ENCODE assay signal across 16 cellular contexts in the genomic region with DNA sequence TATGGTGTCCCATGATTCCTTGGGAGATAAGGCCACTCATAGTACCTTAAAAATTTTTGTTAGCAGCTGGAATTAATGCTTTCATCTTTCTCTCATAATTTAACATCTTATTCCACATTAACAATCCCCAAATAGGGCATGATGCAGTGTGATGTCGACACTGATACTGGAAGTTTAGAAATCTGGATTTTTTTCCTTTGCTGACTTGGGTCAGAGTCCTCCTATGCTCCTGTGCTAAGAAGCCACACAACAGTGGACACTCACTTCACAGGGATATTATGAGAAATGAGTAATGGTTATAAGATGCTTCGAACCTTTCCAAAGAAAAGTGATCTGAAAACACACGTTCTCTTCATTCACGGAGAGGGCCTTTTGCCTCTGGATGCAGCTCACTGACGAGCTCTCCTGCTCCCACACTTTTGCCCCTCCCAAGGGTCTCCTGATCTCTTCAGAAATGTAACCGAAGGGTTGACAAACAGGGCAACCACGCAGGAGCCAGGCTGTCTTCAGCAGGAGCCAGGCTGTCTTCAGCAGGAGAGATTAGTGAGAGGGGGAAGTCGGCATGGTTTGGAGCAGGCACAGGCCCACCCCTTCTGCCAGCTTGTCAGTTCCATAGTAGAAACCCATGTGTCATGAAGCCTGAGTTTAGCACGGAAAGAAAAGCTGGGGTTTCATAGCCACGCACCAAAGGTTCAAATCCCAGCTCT.
DNase-seq lines count a peak whose midpoint lies in the region; ATAC-seq and TF ChIP-seq lines count a peak whose summit lies in the region.
"Had no signal": no experiment of that assay in that cellular context is flagged by ENCODE, and none has a peak within 500 bp of the region (broad histone marks: within the 10 kb centered on the region; RNA-seq: fewer than 3 reads in every experiment).

No MANE protein-coding gene starts in this region.

- CTCF ChIA-PET in A673 (lab: Charles Lee): no interaction called here
- CTCF ChIA-PET in activated CD8-positive, alpha-beta T cell treated with anti-CD3 and anti-CD28 coated beads, Interleukin-2, amount 10 ng/mL, durations not matched to agents 7 days and 5 days (lab: Charles Lee): no interaction called here

- H3K4me1 ChIP-seq in A673 (ENCODE audit: insufficient read depth, low read length, poor library complexity, severe bottlenecking) (peaks cover 24% of the 10 kb centered on the region), breast epithelium (no peaks in the 10 kb centered on the region)

- BruUV-seq in A673 (replicated peaks; lab: Mats Ljungman, UMichigan): no TSS peak

- intact Hi-C loops in A673 (cut with micrococcal nuclease; ENCODE audit: unreplicated experiment): no loop called here
- intact Hi-C loops in breast epithelium (cut with DNase I; ENCODE audit: low total_unique reads): no loop called here

- H3K4me1 Mint-ChIP-seq in stimulated activated naive B cell treated with anti-CD40 and anti-IgM and Interleukin-4, amounts not matched to agents 10 μg/mL and 1 μg/mL and 100 μg/mL, for 72 hours: no peaks in the 10 kb centered on the region
- no peaks in the 10 kb centered on the region for H3K4me1 Mint-ChIP-seq in activated CD8-positive, alpha-beta T cell treated with anti-CD3 and anti-CD28 coated beads, Interleukin-2, amount 10 ng/mL, durations not matched to agents 7 days and 5 days (ENCODE audit: low read depth)

- TF ChIP-seq POLR2A in breast epithelium (IDR thresholded peaks at IDR 0.05): no peak

- no peaks in the 10 kb centered on the region for H3K9me3 Mint-ChIP-seq in stimulated activated naive B cell treated with anti-CD40 and anti-IgM and Interleukin-4, amounts not matched to agents 10 μg/mL and 1 μg/mL and 100 μg/mL, for 72 hours
- no peaks in the 10 kb centered on the region for H3K9me3 Mint-ChIP-seq in activated CD8-positive, alpha-beta T cell treated with anti-CD3 and anti-CD28 coated beads, Interleukin-2, amount 10 ng/mL, durations not matched to agents 7 days and 5 days (ENCODE audit: insufficient read depth)
- H3K9me3 Mint-ChIP-seq: brain; natural killer cell treated with Interleukin-12 subunit alpha and Interleukin-12 subunit beta and Interleukin-15 and Interleukin-18, amount 100 ng/mL, for 72 hours; T-helper 1 cell treated with Interleukin-12 subunit alpha and Interleukin-12 subunit beta and Interleukin-4 antibody, amounts not matched to agents 30 μg/mL and 1 μg/mL, for 36 hours had no signal

- no peaks in the 10 kb centered on the region for H3K27me3 ChIP-seq in A673 (replicated peaks; ENCODE audit: insufficient read depth, low read depth, low read length, poor library complexity)
- no peaks in the 10 kb centered on the region for H3K27me3 ChIP-seq in breast epithelium
- H3K27me3 ChIP-seq: MG63 had no signal

- no peak overlapping the region for H3K4me3 ChIP-seq in A673 (ENCODE audit: low read depth, low read length, poor library complexity, severe bottlenecking)
- H3K4me3 ChIP-seq in breast epithelium: no peak overlapping the region
- H3K4me3 ChIP-seq: lung, MG63 had no signal

- TF ChIP-seq CTCF in A673 (conservative IDR thresholded peaks at IDR 0.05; ENCODE audit: low read depth, low read length): no peak
- no peak for TF ChIP-seq CTCF in omental fat pad (IDR thresholded peaks at IDR 0.05)
- no peak for TF ChIP-seq CTCF in breast epithelium (IDR thresholded peaks at IDR 0.05)

- H3K27me3 Mint-ChIP-seq in stimulated activated naive B cell treated with anti-CD40 and anti-IgM and Interleukin-4, amounts not matched to agents 10 μg/mL and 1 μg/mL and 100 μg/mL, for 72 hours: no peaks in the 10 kb centered on the region
- no peaks in the 10 kb centered on the region for H3K27me3 Mint-ChIP-seq in activated CD8-positive, alpha-beta T cell treated with anti-CD3 and anti-CD28 coated beads, Interleukin-2, amount 10 ng/mL, durations not matched to agents 7 days and 5 days (ENCODE audit: low read depth)
- H3K27me3 Mint-ChIP-seq: natural killer cell treated with Interleukin-12 subunit alpha and Interleukin-12 subunit beta and Interleukin-15 and Interleukin-18, amount 100 ng/mL, for 72 hours had no signal

- H3K27ac Mint-ChIP-seq in stimulated activated naive B cell treated with anti-CD40 and anti-IgM and Interleukin-4, amounts not matched to agents 10 μg/mL and 1 μg/mL and 100 μg/mL, for 72 hours: no peak overlapping the region
- no peak overlapping the region for H3K27ac Mint-ChIP-seq in activated CD8-positive, alpha-beta T cell treated with anti-CD3 and anti-CD28 coated beads, Interleukin-2, amount 10 ng/mL, durations not matched to agents 7 days and 5 days
- H3K27ac Mint-ChIP-seq: natural killer cell treated with Interleukin-12 subunit alpha and Interleukin-12 subunit beta and Interleukin-15 and Interleukin-18, amount 100 ng/mL, for 72 hours; T-helper 1 cell treated with Interleukin-12 subunit alpha and Interleukin-12 subunit beta and Interleukin-4 antibody, amounts not matched to agents 30 μg/mL and 1 μg/mL, for 36 hours had no signal

- H3K36me3 ChIP-seq in A673 (ENCODE audit: insufficient read depth, low read length, poor library complexity, severe bottlenecking): no peaks in the 10 kb centered on the region
- no peaks in the 10 kb centered on the region for H3K36me3 ChIP-seq in breast epithelium
- H3K36me3 ChIP-seq: MG63 had no signal

- H3K4me3 Mint-ChIP-seq in stimulated activated naive B cell treated with anti-CD40 and anti-IgM and Interleukin-4, amounts not matched to agents 10 μg/mL and 1 μg/mL and 100 μg/mL, for 72 hours: no peak overlapping the region
- H3K4me3 Mint-ChIP-seq in activated CD8-positive, alpha-beta T cell treated with anti-CD3 and anti-CD28 coated beads, Interleukin-2, amount 10 ng/mL, durations not matched to agents 7 days and 5 days: no peak overlapping the region
- H3K4me3 Mint-ChIP-seq: natural killer cell treated with Interleukin-12 subunit alpha and Interleukin-12 subunit beta and Interleukin-15 and Interleukin-18, amount 100 ng/mL, for 72 hours; T-helper 1 cell treated with Interleukin-12 subunit alpha and Interleukin-12 subunit beta and Interleukin-4 antibody, amounts not matched to agents 30 μg/mL and 1 μg/mL, for 36 hours had no signal

- POLR2A ChIA-PET in A673 (lab: Charles Lee; ENCODE audit: low non-redundant PET): interaction anchor here (0.7 kb wide), 1 partner anchor 301 kb away, joined by 4 read pairs; no protein-coding TSS in a partner anchor
- POLR2A ChIA-PET in activated CD8-positive, alpha-beta T cell treated with anti-CD3 and anti-CD28 coated beads, Interleukin-2, amount 10 ng/mL, durations not matched to agents 7 days and 5 days (lab: Charles Lee): no interaction called here

- peak; percentile 5 for DNase-seq in A673 (ENCODE audit: low spot score)
- peak; percentile 46 for DNase-seq in NCI-H82 treated with DMSO at 0.1 percent for 48 hours (lab: John Stamatoyannopoulos, UW; ENCODE audit: unreplicated experiment)
- DNase-seq in fibroblast of peridontal ligament (ENCODE audit: extremely low read depth): peak; percentile 40
- no peak for DNase-seq in omental fat pad (ENCODE audit: low spot score)
- no peak for DNase-seq in stimulated activated naive B cell treated with anti-CD40 and anti-IgM and Interleukin-4, amounts not matched to agents 10 μg/mL and 1 μg/mL and 100 μg/mL, for 72 hours
- no peak for DNase-seq in HK-2 (ENCODE audit: unreplicated experiment)
- no peak for DNase-seq in breast epithelium (ENCODE audit: low spot score in 2 of 2)
- DNase-seq in activated CD8-positive, alpha-beta T cell treated with anti-CD3 and anti-CD28 coated beads, Interleukin-2, amount 10 ng/mL, durations not matched to agents 7 days and 5 days: no peak
- DNase-seq: activated effector memory CD4-positive, alpha-beta T cell treated with anti-CD3 and anti-CD28 coated beads, Interleukin-2, amount 50 U/mL, for 16 hours; MG63; NCI-H187 had no signal

- H3K9me3 ChIP-seq in A673 (ENCODE audit: low read depth, low read length, poor library complexity, severe bottlenecking): no peaks in the 10 kb centered on the region
- no peaks in the 10 kb centered on the region for H3K9me3 ChIP-seq in breast epithelium
- H3K9me3 ChIP-seq: MG63 had no signal

- H3K27ac ChIP-seq in A673 (ENCODE audit: low read depth, low read length, poor library complexity, severe bottlenecking) (peak overlapping the region; percentile 24), breast epithelium (no peak overlapping the region)
- H3K27ac ChIP-seq: epithelial cell of prostate had no signal

- H3K36me3 Mint-ChIP-seq in stimulated activated naive B cell treated with anti-CD40 and anti-IgM and Interleukin-4, amounts not matched to agents 10 μg/mL and 1 μg/mL and 100 μg/mL, for 72 hours: peaks cover 10 to 22% of the 10 kb centered on the region in 2 donors
- H3K36me3 Mint-ChIP-seq in activated CD8-positive, alpha-beta T cell treated with anti-CD3 and anti-CD28 coated beads, Interleukin-2, amount 10 ng/mL, durations not matched to agents 7 days and 5 days (ENCODE audit: low read depth): no peaks in the 10 kb centered on the region
- H3K36me3 Mint-ChIP-seq: natural killer cell treated with Interleukin-12 subunit alpha and Interleukin-12 subunit beta and Interleukin-15 and Interleukin-18, amount 100 ng/mL, for 72 hours had no signal

- ATAC-seq in omental fat pad (ENCODE audit: low FRiP score): peak; percentile 61
- ATAC-seq in stimulated activated naive B cell treated with anti-CD40 and anti-IgM and Interleukin-4, amounts not matched to agents 10 μg/mL and 1 μg/mL and 100 μg/mL, for 72 hours (replicated peaks): no peak
- ATAC-seq in activated CD8-positive, alpha-beta T cell treated with anti-CD3 and anti-CD28 coated beads, Interleukin-2, amount 10 ng/mL, durations not matched to agents 7 days and 5 days: no peak
- ATAC-seq: natural killer cell treated with Interleukin-12 subunit alpha and Interleukin-12 subunit beta and Interleukin-15 and Interleukin-18, amount 100 ng/mL, for 72 hours had no signal

Comparison
In these comparisons a context has a peak if more than half of its experiments do, and no peak if none do; other contexts are left out.
1. DNase-seq: peak in A673 (single experiment), NCI-H82 treated with DMSO at 0.1 percent for 48 hours (single experiment) and fibroblast of peridontal ligament (single experiment); none in omental fat pad (single experiment), stimulated activated naive B cell treated with anti-CD40 and anti-IgM and Interleukin-4, amounts not matched to agents 10 μg/mL and 1 μg/mL and 100 μg/mL, for 72 hours (single experiment), HK-2 (single experiment), breast epithelium (0 of 2) and activated CD8-positive, alpha-beta T cell treated with anti-CD3 and anti-CD28 coated beads, Interleukin-2, amount 10 ng/mL, durations not matched to agents 7 days and 5 days (single experiment).